8 cellular contexts compared by ENCODE assay signal in genomic region chr6:156791261-156791850, GRCh38. TPM values are rescaled to one million over a fixed set of nuclear protein-coding genes. Genes with fewer than 3 reads are reported as not detected.
DNase-seq lines count a peak whose midpoint lies in the region; ATAC-seq and TF ChIP-seq lines count a peak whose summit lies in the region.

No MANE protein-coding gene starts in this region.

- peak overlapping the region; percentile 5; the same call in 1 of the 2 replicates for H3K4me3 ChIP-seq in HUES64 (ENCODE audit: low read length)

- H3K9me3 ChIP-seq in HUES64 (ENCODE audit: insufficient read depth, low read depth, low read length), result no peaks in the 10 kb centered on the region

- H3K9ac ChIP-seq in HUES64 (ENCODE audit: low read depth, low read length), result no peak overlapping the region

- peak; percentile 96 for ATAC-seq in stimulated activated naive CD8-positive, alpha-beta T cell treated with anti-CD3 and anti-CD28 coated beads, Interleukin-15, amount 100 ng/mL, for 72 hours

- H3K4me3 Mint-ChIP-seq in stimulated activated naive CD8-positive, alpha-beta T cell treated with anti-CD3 and anti-CD28 coated beads, Interleukin-15, amount 100 ng/mL, for 72 hours, result peak overlapping the region; percentile 22 to 41

- no peaks in the 10 kb centered on the region for H3K27me3 Mint-ChIP-seq in stimulated activated naive CD8-positive, alpha-beta T cell treated with anti-CD3 and anti-CD28 coated beads, Interleukin-15, amount 100 ng/mL, for 72 hours

- H3K4me1 ChIP-seq in HUES64 (ENCODE audit: insufficient read depth, low read length), result peaks cover 72% of the 10 kb centered on the region

- H3K27me3 ChIP-seq in HUES64 (ENCODE audit: insufficient read depth, low read length), result no peaks in the 10 kb centered on the region

- no peak for TF ChIP-seq CTCF in GM20000 (IDR thresholded peaks at IDR 0.05; ENCODE audit: extremely low read depth, missing control alignments)

- peak overlapping the region; percentile 30; the same call in 1 of the 2 replicates for H3K27ac ChIP-seq in HUES64 (ENCODE audit: low read depth, low read length)

- H3K9me3 Mint-ChIP-seq in stimulated activated naive CD8-positive, alpha-beta T cell treated with anti-CD3 and anti-CD28 coated beads, Interleukin-15, amount 100 ng/mL, for 72 hours, result no peaks in the 10 kb centered on the region

- 25% methylated on average over 10 of the region's 10 CpGs for WGBS in HUES64

- H3K27ac Mint-ChIP-seq in stimulated activated naive CD8-positive, alpha-beta T cell treated with anti-CD3 and anti-CD28 coated beads, Interleukin-15, amount 100 ng/mL, for 72 hours, result peak overlapping the region in 1 of 2 donors; percentile 91

- no peaks in the 10 kb centered on the region for H3K36me3 ChIP-seq in HUES64 (ENCODE audit: insufficient read depth, low read length)

- DNase-seq in Daoy (ENCODE audit: low read depth), result peak; percentile 50
- DNase-seq in GM20000 (ENCODE audit: low spot score), result peak; percentile 50
- peak; percentile 55 to 58 for DNase-seq in SHP77 (lab: John Stamatoyannopoulos, UW)
- DNase-seq in glomerular visceral epithelial cell (ENCODE audit: extremely low spot score), result peak; percentile 70
- peak; percentile 40 to 50 for DNase-seq in stimulated activated naive CD8-positive, alpha-beta T cell treated with anti-CD3 and anti-CD28 coated beads, Interleukin-15, amount 100 ng/mL, for 72 hours
- DNase-seq in anterior cingulate cortex (lab: John Stamatoyannopoulos, UW), result no peak
- DNase-seq in occipital lobe (lab: John Stamatoyannopoulos, UW), result no peak

- H3K4me1 Mint-ChIP-seq in stimulated activated naive CD8-positive, alpha-beta T cell treated with anti-CD3 and anti-CD28 coated beads, Interleukin-15, amount 100 ng/mL, for 72 hours, result peaks cover 92% of the 10 kb centered on the region

RNA-seq across cellular contexts. Expression of gene ARID1B, which starts 14.2 kb away (rescaled TPM):
- 15.7 and 16.3 TPM in 2 replicates for total RNA-seq in Daoy (2014; rRNA removed; shearing (Covaris generic))
- 38.0 TPM for polyA plus RNA-seq in HUES64 (2013, experiment 1 of 2)
- polyA plus RNA-seq in HUES64 (2013, experiment 2 of 2), result 35.7 TPM
- 95.8 TPM for total RNA-seq in occipital lobe

Comparison
In these comparisons a context has a peak if more than half of its experiments do, and no peak if none do; other contexts are left out.
1. DNase-seq: peak in Daoy (single experiment), GM20000 (single experiment), SHP77 (2 of 2), glomerular visceral epithelial cell (single experiment) and stimulated activated naive CD8-positive, alpha-beta T cell treated with anti-CD3 and anti-CD28 coated beads, Interleukin-15, amount 100 ng/mL, for 72 hours (2 of 2); none in anterior cingulate cortex (0 of 58) and occipital lobe (single experiment).